In the genomic region with DNA sequence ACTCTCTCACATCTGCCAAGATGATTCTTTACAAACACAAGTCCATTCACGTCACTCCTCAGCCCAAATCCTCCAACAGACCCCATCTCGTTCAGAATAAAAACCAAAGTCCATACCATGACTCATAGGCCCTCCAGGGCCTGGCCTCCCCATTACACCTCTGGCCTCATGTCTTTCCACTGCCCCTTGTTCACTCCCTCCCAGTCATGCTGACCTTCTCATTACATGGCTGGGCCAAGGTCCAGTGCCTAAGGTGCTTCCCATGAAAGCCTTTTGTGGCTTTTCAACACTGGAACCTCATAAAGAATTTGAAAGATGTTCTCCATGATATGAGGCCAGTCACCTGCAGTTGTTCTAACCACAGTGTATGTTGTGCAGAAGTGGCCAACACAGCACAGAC, we compare ENCODE assay signal across 22 cellular contexts. TPM values are rescaled to one million over a fixed set of nuclear protein-coding genes. Genes with fewer than 3 reads are reported as not detected.
DNase-seq lines count a peak whose midpoint lies in the region; ATAC-seq and TF ChIP-seq lines count a peak whose summit lies in the region.
"Had no signal": no experiment of that assay in that cellular context is flagged by ENCODE, and none has a peak within 500 bp of the region (broad histone marks: within the 10 kb centered on the region; RNA-seq: fewer than 3 reads in every experiment).

No MANE protein-coding gene starts in this region.

- no peaks in the 10 kb centered on the region for H3K27me3 ChIP-seq in PC-3 (ENCODE audit: low read length)
- no peaks in the 10 kb centered on the region for H3K27me3 ChIP-seq in gastrocnemius medialis

- DNase-seq in HFFc6 (no peak), PC-3 (peak; percentile 27), chondrocyte (ENCODE audit: low spot score) (no peak), gastrocnemius medialis (no peak), HuH-7 (ENCODE audit: low spot score) (no peak), SHP77 (lab: John Stamatoyannopoulos, UW) (no peak)
- no peak for DNase-seq in stimulated activated naive CD4-positive, alpha-beta T cell treated with Interleukin-2 at 50 U/mL for 16 hours (lab: John Stamatoyannopoulos, UW)
- DNase-seq: Caco-2; CD4-positive, CD25-positive, alpha-beta regulatory T cell; DMS153; MM.1S; NCI-H1092 treated with DMSO at 0.1 percent for 48 hours; NCI-H1694 treated with DMSO at 0.1 percent for 48 hours; NCI-H2107; NCI-H2227 treated with DMSO at 0.1 percent for 48 hours; NCI-H524 had no signal

- no peaks in the 10 kb centered on the region for H3K9me2 ChIP-seq in PC-3 (replicated peaks; ENCODE audit: low read length)

- TF ChIP-seq POLR2A in gastrocnemius medialis (IDR thresholded peaks at IDR 0.05): no peak

- POLR2A ChIA-PET in PC-3 (lab: Charles Lee; ENCODE audit: unreplicated experiment): no interaction called here

- H3K4me3 Mint-ChIP-seq in HFFc6 (peak overlapping the region; percentile 14), chondrocyte (ENCODE audit: unreplicated experiment) (no peak overlapping the region)
- H3K4me3 Mint-ChIP-seq: B cell; CD4-positive, CD25-positive, alpha-beta regulatory T cell had no signal

- CTCF ChIA-PET in PC-3 (lab: Charles Lee): interaction anchor here (0.6 kb wide), 1 partner anchor 12 kb away, joined by 5 read pairs; no protein-coding TSS in a partner anchor

- in situ Hi-C loops in gastrocnemius medialis (cut with MboI; ENCODE audit: low sequenced_read_pairs in 4 of 4): loop anchor here in 2 of 4 donors (25.0 kb wide), 2 partner anchors 138 to 363 kb away; no protein-coding TSS in a partner anchor

- ATAC-seq in PC-3 (peak; percentile 11; the same call in 1 of the 2 replicates), gastrocnemius medialis (no peak), HG03457 (IDR thresholded peaks at IDR 0.05; ENCODE audit: unreplicated experiment) (no peak)
- ATAC-seq: Right ventricle myocardium inferior had no signal

- H3K36me3 ChIP-seq in PC-3 (ENCODE audit: low read depth, low read length): no peaks in the 10 kb centered on the region
- H3K36me3 ChIP-seq in gastrocnemius medialis: no peaks in the 10 kb centered on the region
- H3K36me3 ChIP-seq: HAP-1 had no signal

- H3K4me1 ChIP-seq in PC-3 (ENCODE audit: insufficient read depth, low read length): peaks cover 21% of the 10 kb centered on the region
- H3K4me1 ChIP-seq in gastrocnemius medialis: peaks cover 33 to 38% of the 10 kb centered on the region in 2 donors
- H3K4me1 ChIP-seq: Caco-2, HAP-1 had no signal

- no peak overlapping the region for H3K4me2 ChIP-seq in PC-3 (ENCODE audit: low read length)
- H3K4me2 ChIP-seq: KMS-11 had no signal

- H3K4me1 Mint-ChIP-seq in HFFc6 (ENCODE audit: low read depth) (peaks cover 69% of the 10 kb centered on the region), chondrocyte (ENCODE audit: low read depth) (peaks cover 42% of the 10 kb centered on the region)
- H3K4me1 Mint-ChIP-seq: B cell had no signal

- H3K27ac Mint-ChIP-seq in HFFc6 (peak overlapping the region; percentile 94), chondrocyte (ENCODE audit: unreplicated experiment) (peak overlapping the region; percentile 1)
- H3K27ac Mint-ChIP-seq: B cell; CD4-positive, CD25-positive, alpha-beta regulatory T cell had no signal

- no peaks in the 10 kb centered on the region for H3F3A ChIP-seq in PC-3 (ENCODE audit: low read length, unreplicated experiment)

- H3K9me3 ChIP-seq in PC-3 (ENCODE audit: low read length) (no peaks in the 10 kb centered on the region), gastrocnemius medialis (no peaks in the 10 kb centered on the region)
- H3K9me3 ChIP-seq: Caco-2 had no signal

- intact Hi-C loops in PC-3 (cut with micrococcal nuclease) (no loop called here), gastrocnemius medialis (cut with DNase I; ENCODE audit: low total_unique reads) (loop anchor here (5.0 kb wide), 1 partner anchor 158 kb away; the partner anchor contains the start of gene SLC4A7)

- BruUV-seq in PC-3 (replicated peaks; lab: Mats Ljungman, UMichigan): no TSS peak

- no peaks in the 10 kb centered on the region for H3K79me2 ChIP-seq in PC-3 (ENCODE audit: low read length)

- peaks cover 4% of the 10 kb centered on the region; the same call in 1 of the 2 replicates for H3K9me3 Mint-ChIP-seq in HFFc6
- no peaks in the 10 kb centered on the region for H3K9me3 Mint-ChIP-seq in chondrocyte (ENCODE audit: low read depth)

- H2AFZ ChIP-seq in PC-3 (ENCODE audit: low read length): no peak overlapping the region

- no peak overlapping the region for H3K9ac ChIP-seq in PC-3 (ENCODE audit: low read length)
- H3K9ac ChIP-seq: KMS-11 had no signal

- TF ChIP-seq CTCF in HFFc6 (IDR thresholded peaks at IDR 0.05) (no peak), PC-3 (conservative IDR thresholded peaks at IDR 0.05; ENCODE audit: low read depth, low read length) (no peak), chondrocyte (IDR thresholded peaks at IDR 0.05) (no peak), gastrocnemius medialis (IDR thresholded peaks at IDR 0.05 in 4 of 5, conservative IDR thresholded peaks at IDR 0.05 in 1 of 5) (no peak)

- no peak overlapping the region for H3K27ac ChIP-seq in PC-3 (ENCODE audit: low read length)
- H3K27ac ChIP-seq in gastrocnemius medialis: peak overlapping the region; percentile 82 to 85 (median 84)
- H3K27ac ChIP-seq: KMS-11, SK-N-MC had no signal

- H3K4me3 ChIP-seq in PC-3 (ENCODE audit: low read length) (no peak overlapping the region), gastrocnemius medialis (no peak overlapping the region)
- H3K4me3 ChIP-seq: HAP-1, SK-N-MC had no signal

- H4K20me1 ChIP-seq in PC-3 (ENCODE audit: low read length): no peaks in the 10 kb centered on the region

- H3K27me3 Mint-ChIP-seq in HFFc6 (ENCODE audit: insufficient read depth) (peaks cover 1% of the 10 kb centered on the region; the same call in 1 of the 2 replicates), chondrocyte (ENCODE audit: low read depth) (no peaks in the 10 kb centered on the region)
- H3K27me3 Mint-ChIP-seq: B cell had no signal

- H3K36me3 Mint-ChIP-seq in HFFc6 (ENCODE audit: low read depth) (peaks cover 45% of the 10 kb centered on the region), chondrocyte (ENCODE audit: low read depth) (peaks cover 5% of the 10 kb centered on the region)

RNA-seq across cellular contexts. Expression of gene NEK10, which starts 44.5 kb away (rescaled TPM):
- total RNA-seq in HFFc6 (2021; fragmentation: NEBNext Ultra II Directional; extraction: Animal tissue kit (Norgen Biotek cat#: 25700)): 1 to 10 TPM; 5.2 to 9.5 (median 6.5) TPM
- total RNA-seq in PC-3 (2014; rRNA removed) (0.98 and 1.7 TPM in 2 replicates), chondrocyte (7.3 to 7.9 TPM (median 7.5 TPM) in 3 replicates), gastrocnemius medialis (10 to 100 TPM in 1 of 4 donors, 1 to 10 TPM in 3; 3.6 to 12.8 (median 7.5) TPM)
